In the genomic region with DNA sequence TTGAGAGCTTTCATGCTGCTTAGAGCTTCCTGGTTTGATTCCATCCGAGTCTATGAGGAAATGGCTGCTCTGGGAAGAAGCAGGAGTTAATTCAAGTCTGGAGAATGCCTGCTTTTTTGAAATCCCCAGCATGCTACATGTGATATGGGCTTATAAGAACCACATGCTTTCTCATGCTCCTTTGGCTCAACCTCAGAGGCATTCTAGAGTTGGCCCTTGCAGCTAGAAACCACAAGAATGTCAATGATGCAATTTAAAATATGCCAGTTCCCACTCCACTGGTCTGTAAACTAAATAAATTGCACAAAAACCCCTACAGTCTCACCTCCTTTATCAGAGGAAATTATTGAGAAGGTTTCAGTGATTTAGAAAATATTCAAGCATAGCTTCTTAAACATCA, we compare ENCODE assay signal across 12 cellular contexts.
DNase-seq lines count a peak whose midpoint lies in the region; ATAC-seq, FAIRE-seq and TF ChIP-seq lines count a peak whose summit lies in the region.
"Had no signal": no experiment of that assay in that cellular context is flagged by ENCODE, and none has a peak within 500 bp of the region (broad histone marks: within the 10 kb centered on the region; RNA-seq: fewer than 3 reads in every experiment).

No MANE protein-coding gene starts in this region.

- no peaks in the 10 kb centered on the region for H4K20me1 ChIP-seq in SK-N-SH (ENCODE audit: insufficient read depth)

- H3K27me3 ChIP-seq in SK-N-SH (ENCODE audit: insufficient read depth) (no peaks in the 10 kb centered on the region; the same call in 1 of the 2 replicates), upper lobe of right lung (no peaks in the 10 kb centered on the region)
- H3K27me3 ChIP-seq: suprapubic skin had no signal

- H3K4me2 ChIP-seq in SK-N-SH, result no peak overlapping the region

- WGBS in SK-N-SH (ENCODE audit: low lambda C conversion rate), result 0% methylated on average over 1 of the region's 1 CpG

- intact Hi-C loops in upper lobe of right lung (cut with DNase I), result no loop called here

- TF ChIP-seq EP300 in SK-N-SH (IDR thresholded peaks at IDR 0.05; ENCODE audit: borderline replicate concordance in 1 of 2, low read depth in 1 of 2, low read length in 1 of 2), result no peak

- H2AFZ ChIP-seq in SK-N-SH (ENCODE audit: low read depth), result no peak overlapping the region

- no peak overlapping the region for H3K9ac ChIP-seq in SK-N-SH

- POLR2A ChIA-PET in SK-N-SH (lab: Yijun Ruan, JAX), result no interaction called here

- H3K4me1 ChIP-seq in SK-N-SH (ENCODE audit: control insufficient read depth in 1 of 2, insufficient read depth in 2 of 2, low read depth in 1 of 2, low read length in 1 of 2) (no peaks in the 10 kb centered on the region; a peak in 1 of 4 replicates), upper lobe of right lung (peaks cover 20% of the 10 kb centered on the region)

- H3K27ac Mint-ChIP-seq in stimulated activated naive CD8-positive, alpha-beta T cell treated with anti-CD3 and anti-CD28 coated beads, Interleukin-15, amount 100 ng/mL, for 72 hours, result no peak overlapping the region

- no peaks in the 10 kb centered on the region for H3K79me2 ChIP-seq in SK-N-SH (ENCODE audit: insufficient read depth)

- no peaks in the 10 kb centered on the region for H3F3A ChIP-seq in SK-N-SH (replicated peaks; ENCODE audit: insufficient read depth)

- no peak overlapping the region for H3K4me3 ChIP-seq in SK-N-SH (ENCODE audit: low read depth in 2 of 2, low read length in 1 of 2)
- no peak overlapping the region for H3K4me3 ChIP-seq in upper lobe of right lung
- H3K4me3 ChIP-seq: suprapubic skin had no signal

- H3K9me3 ChIP-seq in SK-N-SH, result no peaks in the 10 kb centered on the region
- no peaks in the 10 kb centered on the region for H3K9me3 ChIP-seq in upper lobe of right lung
- H3K9me3 ChIP-seq: suprapubic skin had no signal

- no peak for TF ChIP-seq RAD21 in SK-N-SH (IDR thresholded peaks at IDR 0.05; ENCODE audit: low read length)

- H3K4me1 Mint-ChIP-seq in stimulated activated naive CD8-positive, alpha-beta T cell treated with anti-CD3 and anti-CD28 coated beads, Interleukin-15, amount 100 ng/mL, for 72 hours, result peaks cover 19% of the 10 kb centered on the region

- H3K36me3 ChIP-seq in SK-N-SH (replicated peaks in 1 of 2; ENCODE audit: control insufficient read depth in 1 of 2, insufficient read depth in 2 of 2, low read length in 1 of 2), result no peaks in the 10 kb centered on the region
- no peaks in the 10 kb centered on the region for H3K36me3 ChIP-seq in upper lobe of right lung
- H3K36me3 ChIP-seq: suprapubic skin had no signal

- no peak overlapping the region for H3K27ac ChIP-seq in SK-N-SH (ENCODE audit: low read depth in 2 of 2, low read length in 1 of 2)
- peak overlapping the region; percentile 26 for H3K27ac ChIP-seq in upper lobe of right lung
- H3K27ac ChIP-seq: suprapubic skin had no signal

- TF ChIP-seq CTCF in SK-N-SH (IDR thresholded peaks at IDR 0.05), result no peak
- TF ChIP-seq CTCF in upper lobe of right lung (IDR thresholded peaks at IDR 0.05), result no peak

- CTCF ChIA-PET in SK-N-SH (lab: Yijun Ruan, JAX), result interaction anchor here (1.5 kb wide), 1 partner anchor 543 kb away, joined by 4 read pairs; no protein-coding TSS in a partner anchor

- H3K27me3 Mint-ChIP-seq in stimulated activated naive CD8-positive, alpha-beta T cell treated with anti-CD3 and anti-CD28 coated beads, Interleukin-15, amount 100 ng/mL, for 72 hours, result no peaks in the 10 kb centered on the region

- DNase-seq in SK-N-SH (no peak), RCC 7860 (ENCODE audit: low spot score) (peak; percentile 86), fibroblast of the conjunctiva (ENCODE audit: low read depth) (peak; percentile 93), upper lobe of right lung (no peak)
- no peak for DNase-seq in stimulated activated naive CD8-positive, alpha-beta T cell treated with anti-CD3 and anti-CD28 coated beads, Interleukin-15, amount 100 ng/mL, for 72 hours
- DNase-seq in stimulated activated naive CD4-positive, alpha-beta T cell (lab: John Stamatoyannopoulos, UW), result no peak
- DNase-seq: activated CD4-positive, alpha-beta T cell treated with anti-CD3 and anti-CD28 coated beads, Interleukin-2, amount 50 U/mL, for 48 hours; NCI-H2029; nucleus accumbens had no signal

- H3K9me3 Mint-ChIP-seq in stimulated activated naive CD8-positive, alpha-beta T cell treated with anti-CD3 and anti-CD28 coated beads, Interleukin-15, amount 100 ng/mL, for 72 hours, result no peaks in the 10 kb centered on the region

- no peaks in the 10 kb centered on the region for H3K9me2 ChIP-seq in SK-N-SH

- peak; percentile 58 for ATAC-seq in SK-N-SH treated with all-trans-retinoic acid at 6 μM for 48 hours
- ATAC-seq in upper lobe of right lung, result peak; percentile 93
- no peak for ATAC-seq in stimulated activated naive CD8-positive, alpha-beta T cell treated with anti-CD3 and anti-CD28 coated beads, Interleukin-15, amount 100 ng/mL, for 72 hours
- no peak for ATAC-seq in HG02642 (IDR thresholded peaks at IDR 0.05; ENCODE audit: poor library complexity, unreplicated experiment)

- no peak overlapping the region for H3K4me3 Mint-ChIP-seq in stimulated activated naive CD8-positive, alpha-beta T cell treated with anti-CD3 and anti-CD28 coated beads, Interleukin-15, amount 100 ng/mL, for 72 hours

- peak; percentile 95 for FAIRE-seq in RCC 7860 (lab: Jason Lieb, UNC)

TF ChIP-seq in SK-N-SH treated with all-trans-retinoic acid at 6 μM for 48 hours, 23 proteins besides CTCF, POLR2A, EP300 and RAD21:
- TF ChIP-seq OSR1 (CRISPR knock-in tag; IDR thresholded peaks at IDR 0.05) (no peak), CSDC2 (CRISPR knock-in tag; IDR thresholded peaks at IDR 0.05) (no peak), ZNF8 (CRISPR knock-in tag; IDR thresholded peaks at IDR 0.05) (no peak), ISL1 (CRISPR knock-in tag; IDR thresholded peaks at IDR 0.05) (0 out of 2 replicates have a peak, but pooled peaks have one; percentile 14)

TF ChIP-seq in SK-N-SH, 30 proteins besides CTCF, POLR2A, EP300 and RAD21:
- TF ChIP-seq YY1 (IDR thresholded peaks at IDR 0.05; ENCODE audit: low read depth) (no peak), RXRA (IDR thresholded peaks at IDR 0.05; ENCODE audit: borderline replicate concordance, low read depth) (no peak), MEF2A (IDR thresholded peaks at IDR 0.05; ENCODE audit: borderline replicate concordance, low read depth) (no peak), MAX (IDR thresholded peaks at IDR 0.05; ENCODE audit: low read depth) (no peak), FOSL2 (IDR thresholded peaks at IDR 0.05; ENCODE audit: borderline replicate concordance, low read depth) (no peak)

Comparison
In these comparisons a context has a peak if more than half of its experiments do, and no peak if none do; other contexts are left out.
1. ATAC-seq: peak in SK-N-SH treated with all-trans-retinoic acid at 6 μM for 48 hours (single experiment) and upper lobe of right lung (single experiment); none in stimulated activated naive CD8-positive, alpha-beta T cell treated with anti-CD3 and anti-CD28 coated beads, Interleukin-15, amount 100 ng/mL, for 72 hours (single experiment) and HG02642 (single experiment).
2. DNase-seq: peak in RCC 7860 (single experiment) and fibroblast of the conjunctiva (single experiment); none in SK-N-SH (single experiment), upper lobe of right lung (single experiment), stimulated activated naive CD8-positive, alpha-beta T cell treated with anti-CD3 and anti-CD28 coated beads, Interleukin-15, amount 100 ng/mL, for 72 hours (0 of 2) and stimulated activated naive CD4-positive, alpha-beta T cell (0 of 6).